Comparison of ENCODE assay signal across 37 cellular contexts in genomic region chr3:31161889-31162288, GRCh38.
"Had no signal": no experiment of that assay in that cellular context is flagged by ENCODE, and none has a peak within 500 bp of the region (broad histone marks: within the 10 kb centered on the region; RNA-seq: fewer than 3 reads in every experiment).

No MANE protein-coding gene starts in this region.

- ATAC-seq: activated T-cell treated with anti-CD3 and anti-CD28 coated beads, Interleukin-2, amount 50 U/mL, for 72 hours; activated T-helper 17 cell treated with anti-CD3 and anti-CD28 coated beads, Interleukin-2, amount 50 U/mL, for 72 hours; PC-3; SK-N-SH treated with all-trans-retinoic acid at 6 μM for 48 hours had no signal

- H3K27ac ChIP-seq: ascending aorta, brain microvascular endothelial cell, Peyer's patch, WERI-Rb-1 had no signal

- H3K27ac Mint-ChIP-seq: activated CD4-positive, alpha-beta memory T cell treated with anti-CD3 and anti-CD28 coated beads, Interleukin-2, amount 10 ng/mL, durations not matched to agents 7 days and 5 days; activated naive CD4-positive, alpha-beta T cell treated with anti-CD3 and anti-CD28 coated beads, Interleukin-2, amount 50 U/mL, for 24 hours; activated naive CD8-positive, alpha-beta T cell treated with anti-CD3 and anti-CD28 coated beads, Interleukin-2, amount 10 ng/mL, durations not matched to agents 7 days and 5 days; activated T-cell treated with anti-CD3 and anti-CD28 coated beads, Interleukin-2, amount 50 U/mL, for 72 hours; activated T-helper 17 cell treated with anti-CD3 and anti-CD28 coated beads, Interleukin-2, amount 50 U/mL, for 72 hours had no signal

- H3K9me3 Mint-ChIP-seq: activated CD4-positive, alpha-beta memory T cell treated with anti-CD3 and anti-CD28 coated beads, Interleukin-2, amount 10 ng/mL, durations not matched to agents 7 days and 5 days; activated naive CD4-positive, alpha-beta T cell treated with anti-CD3 and anti-CD28 coated beads, Interleukin-2, amount 50 U/mL, for 24 hours; activated T-cell treated with anti-CD3 and anti-CD28 coated beads, Interleukin-2, amount 50 U/mL, for 72 hours; activated T-helper 17 cell treated with anti-CD3 and anti-CD28 coated beads, Interleukin-2, amount 50 U/mL, for 72 hours had no signal

- H3K4me3 Mint-ChIP-seq: activated CD4-positive, alpha-beta memory T cell treated with anti-CD3 and anti-CD28 coated beads, Interleukin-2, amount 10 ng/mL, durations not matched to agents 7 days and 5 days; activated naive CD4-positive, alpha-beta T cell treated with anti-CD3 and anti-CD28 coated beads, Interleukin-2, amount 50 U/mL, for 24 hours; activated naive CD8-positive, alpha-beta T cell treated with anti-CD3 and anti-CD28 coated beads, Interleukin-2, amount 10 ng/mL, durations not matched to agents 7 days and 5 days; activated T-cell treated with anti-CD3 and anti-CD28 coated beads, Interleukin-2, amount 50 U/mL, for 72 hours; activated T-helper 17 cell treated with anti-CD3 and anti-CD28 coated beads, Interleukin-2, amount 50 U/mL, for 72 hours had no signal

- H3K9me3 ChIP-seq: ascending aorta, MG63, Peyer's patch had no signal

- H3K27me3 ChIP-seq: ascending aorta, brain microvascular endothelial cell, MG63, Peyer's patch had no signal

- H3K27me3 Mint-ChIP-seq: activated CD4-positive, alpha-beta memory T cell treated with anti-CD3 and anti-CD28 coated beads, Interleukin-2, amount 10 ng/mL, durations not matched to agents 7 days and 5 days; activated naive CD4-positive, alpha-beta T cell treated with anti-CD3 and anti-CD28 coated beads, Interleukin-2, amount 50 U/mL, for 24 hours; activated naive CD8-positive, alpha-beta T cell treated with anti-CD3 and anti-CD28 coated beads, Interleukin-2, amount 10 ng/mL, durations not matched to agents 7 days and 5 days; activated T-helper 17 cell treated with anti-CD3 and anti-CD28 coated beads, Interleukin-2, amount 50 U/mL, for 72 hours had no signal

- H3K4me1 ChIP-seq: Peyer's patch had no signal

- H3K36me3 ChIP-seq: ascending aorta, brain microvascular endothelial cell, MG63, Peyer's patch, WERI-Rb-1 had no signal

- H3K4me3 ChIP-seq: ascending aorta, MG63, Peyer's patch had no signal

- DNase-seq: activated CD4-positive, alpha-beta memory T cell treated with anti-CD3 and anti-CD28 coated beads, Interleukin-2, amount 10 ng/mL, durations not matched to agents 7 days and 5 days; activated CD4-positive, alpha-beta T cell treated with anti-CD3 and anti-CD28 coated beads for 1 hour; activated CD4-positive, alpha-beta T cell treated with anti-CD3 and anti-CD28 coated beads for 48 hours; activated CD4-positive, CD25-positive, alpha-beta regulatory T cell; activated CD8-positive, alpha-beta memory T cell treated with anti-CD3 and anti-CD28 coated beads for 24 hours; activated effector memory CD4-positive, alpha-beta T cell treated with anti-CD3 and anti-CD28 coated beads, Interleukin-2, amount 50 U/mL, for 16 hours; activated naive CD4-positive, alpha-beta T cell; activated naive CD8-positive, alpha-beta T cell treated with anti-CD3 and anti-CD28 coated beads, Interleukin-2, amount 10 ng/mL, durations not matched to agents 7 days and 5 days; activated T-cell treated with anti-CD3 and anti-CD28 coated beads, Interleukin-2, amount 50 U/mL, for 1 hour; activated T-cell treated with anti-CD3 and anti-CD28 coated beads, Interleukin-2, amount 50 U/mL, for 72 hours; amygdala; brain microvascular endothelial cell; central memory CD4-positive, alpha-beta T cell; Karpas-422; MG63; NCI-H1048; NCI-H1105 treated with DMSO at 0.1 percent for 48 hours; NCI-H1436; NCI-H1694; NCI-H1930; NCI-H2081 treated with DMSO at 0.1 percent for 48 hours; NCI-H226; NCI-H446 treated with DMSO at 0.1 percent for 48 hours; NCI-H524 treated with DMSO at 0.1 percent for 48 hours; PC-3; Peyer's patch; RPMI8226; SIG-M5; SW 1271; T-helper 1 cell; T-helper 2 cell; T-helper 9 cell; WERI-Rb-1 had no signal
